ENCODE assay signal across 22 cellular contexts in the genomic region with DNA sequence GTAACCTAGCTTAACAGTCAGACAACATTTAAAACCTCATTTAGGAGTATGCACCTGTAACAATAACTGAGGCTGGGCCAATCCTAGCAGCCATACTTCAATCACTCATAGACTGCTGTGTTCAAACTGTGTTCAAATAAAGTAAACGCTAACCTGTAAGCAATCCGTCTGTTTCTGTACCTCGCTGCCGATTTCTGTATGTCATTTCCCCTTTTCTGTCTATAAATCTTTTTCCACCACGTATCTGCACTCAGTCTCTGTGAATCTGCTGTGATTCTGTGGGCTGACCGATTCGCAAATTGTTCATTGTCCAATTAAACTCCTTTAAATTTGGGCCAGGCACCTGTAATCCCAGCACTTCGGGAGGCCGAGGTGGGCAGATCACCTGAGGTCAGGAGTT. TPM values are rescaled to one million over a fixed set of nuclear protein-coding genes. Genes with fewer than 3 reads are reported as not detected.
DNase-seq lines count a peak whose midpoint lies in the region; ATAC-seq and TF ChIP-seq lines count a peak whose summit lies in the region.
"Had no signal": no experiment of that assay in that cellular context is flagged by ENCODE, and none has a peak within 500 bp of the region (broad histone marks: within the 10 kb centered on the region; RNA-seq: fewer than 3 reads in every experiment).

No MANE protein-coding gene starts in this region.

- H3K4me2 ChIP-seq in SK-N-SH = no peak overlapping the region
- H3K4me2 ChIP-seq: GM23338 had no signal

- H3K36me3 Mint-ChIP-seq in activated naive CD4-positive, alpha-beta T cell treated with anti-CD3 and anti-CD28 coated beads, Interleukin-2, amount 50 U/mL, for 24 hours = no peaks in the 10 kb centered on the region
- no peaks in the 10 kb centered on the region for H3K36me3 Mint-ChIP-seq in activated naive CD4-positive, alpha-beta T cell treated with anti-CD3 and anti-CD28 coated beads, Interleukin-2, amount 10 ng/mL, durations not matched to agents 7 days and 5 days
- H3K36me3 Mint-ChIP-seq in activated B cell treated with CpG ODN at 0.5 μM for 24 hours (ENCODE audit: low read depth) (no peaks in the 10 kb centered on the region), nephron progenitor cell (ENCODE audit: low read depth) (no peaks in the 10 kb centered on the region), immature natural killer cell (no peaks in the 10 kb centered on the region)
- H3K36me3 Mint-ChIP-seq in stimulated activated naive B cell treated with anti-CD40 and anti-IgM and Interleukin-4, amounts not matched to agents 10 μg/mL and 1 μg/mL and 100 μg/mL, for 72 hours = no peaks in the 10 kb centered on the region
- H3K36me3 Mint-ChIP-seq: CD4-positive, CD25-positive, alpha-beta regulatory T cell; CD8-positive, alpha-beta memory T cell had no signal

- no peak overlapping the region for H3K9ac ChIP-seq in SK-N-SH

- ATAC-seq in activated B cell treated with CpG ODN at 0.5 μM for 24 hours (ENCODE audit: low read depth) = peak; percentile 58
- ATAC-seq in stimulated activated naive B cell treated with anti-CD40 and anti-IgM and Interleukin-4, amounts not matched to agents 10 μg/mL and 1 μg/mL and 100 μg/mL, for 72 hours (replicated peaks) = peak; percentile 67 to 73
- ATAC-seq: GM23338 had no signal

- H3K4me1 Mint-ChIP-seq in activated naive CD4-positive, alpha-beta T cell treated with anti-CD3 and anti-CD28 coated beads, Interleukin-2, amount 50 U/mL, for 24 hours = peaks cover 6% of the 10 kb centered on the region
- H3K4me1 Mint-ChIP-seq in activated naive CD4-positive, alpha-beta T cell treated with anti-CD3 and anti-CD28 coated beads, Interleukin-2, amount 10 ng/mL, durations not matched to agents 7 days and 5 days = peaks cover 12% of the 10 kb centered on the region
- H3K4me1 Mint-ChIP-seq in activated B cell treated with CpG ODN at 0.5 μM for 24 hours (peaks cover 33% of the 10 kb centered on the region), nephron progenitor cell (peaks cover 28% of the 10 kb centered on the region), immature natural killer cell (peaks cover 5 to 8% of the 10 kb centered on the region in 2 donors)
- peaks cover 17 to 41% of the 10 kb centered on the region in 2 donors for H3K4me1 Mint-ChIP-seq in stimulated activated naive B cell treated with anti-CD40 and anti-IgM and Interleukin-4, amounts not matched to agents 10 μg/mL and 1 μg/mL and 100 μg/mL, for 72 hours
- H3K4me1 Mint-ChIP-seq: CD4-positive, CD25-positive, alpha-beta regulatory T cell had no signal

- H4K20me1 ChIP-seq in SK-N-SH (ENCODE audit: insufficient read depth) = no peaks in the 10 kb centered on the region

- H3K9me2 ChIP-seq in SK-N-SH = no peaks in the 10 kb centered on the region

- TF ChIP-seq CTCF in activated B cell treated with CpG ODN at 0.5 μM for 24 hours (IDR thresholded peaks at IDR 0.05) (no peak), nephron progenitor cell (IDR thresholded peaks at IDR 0.05) (no peak), SK-N-SH (IDR thresholded peaks at IDR 0.05) (no peak)

- H3K79me2 ChIP-seq in SK-N-SH (ENCODE audit: insufficient read depth) = no peaks in the 10 kb centered on the region

- no peaks in the 10 kb centered on the region for H3K9me3 ChIP-seq in SK-N-SH
- H3K9me3 ChIP-seq: BE2C had no signal

- no peaks in the 10 kb centered on the region for H3F3A ChIP-seq in SK-N-SH (replicated peaks; ENCODE audit: insufficient read depth)

- H3K9me3 Mint-ChIP-seq in activated naive CD4-positive, alpha-beta T cell treated with anti-CD3 and anti-CD28 coated beads, Interleukin-2, amount 50 U/mL, for 24 hours = no peaks in the 10 kb centered on the region
- H3K9me3 Mint-ChIP-seq in activated naive CD4-positive, alpha-beta T cell treated with anti-CD3 and anti-CD28 coated beads, Interleukin-2, amount 10 ng/mL, durations not matched to agents 7 days and 5 days = no peaks in the 10 kb centered on the region
- no peaks in the 10 kb centered on the region for H3K9me3 Mint-ChIP-seq in activated B cell treated with CpG ODN at 0.5 μM for 24 hours
- H3K9me3 Mint-ChIP-seq in nephron progenitor cell = peaks cover 6% of the 10 kb centered on the region
- no peaks in the 10 kb centered on the region for H3K9me3 Mint-ChIP-seq in stimulated activated naive B cell treated with anti-CD40 and anti-IgM and Interleukin-4, amounts not matched to agents 10 μg/mL and 1 μg/mL and 100 μg/mL, for 72 hours
- H3K9me3 Mint-ChIP-seq in immature natural killer cell = no peaks in the 10 kb centered on the region
- H3K9me3 Mint-ChIP-seq: CD4-positive, CD25-positive, alpha-beta regulatory T cell; CD8-positive, alpha-beta memory T cell; GM23338 had no signal

- no peak overlapping the region for H3K27ac ChIP-seq in SK-N-SH (ENCODE audit: low read depth in 2 of 2, low read length in 1 of 2)

- TF ChIP-seq EP300 in SK-N-SH (IDR thresholded peaks at IDR 0.05; ENCODE audit: borderline replicate concordance in 1 of 2, low read depth in 1 of 2, low read length in 1 of 2) = no peak

- H3K27me3 ChIP-seq in SK-N-SH (ENCODE audit: insufficient read depth) = no peaks in the 10 kb centered on the region
- H3K27me3 ChIP-seq: BE2C had no signal

- no peak for TF ChIP-seq RAD21 in SK-N-SH (IDR thresholded peaks at IDR 0.05; ENCODE audit: low read length)

- no peaks in the 10 kb centered on the region for H3K27me3 Mint-ChIP-seq in activated naive CD4-positive, alpha-beta T cell treated with anti-CD3 and anti-CD28 coated beads, Interleukin-2, amount 50 U/mL, for 24 hours
- H3K27me3 Mint-ChIP-seq in activated naive CD4-positive, alpha-beta T cell treated with anti-CD3 and anti-CD28 coated beads, Interleukin-2, amount 10 ng/mL, durations not matched to agents 7 days and 5 days = peaks cover 4% of the 10 kb centered on the region
- H3K27me3 Mint-ChIP-seq in activated B cell treated with CpG ODN at 0.5 μM for 24 hours = no peaks in the 10 kb centered on the region
- no peaks in the 10 kb centered on the region for H3K27me3 Mint-ChIP-seq in nephron progenitor cell (ENCODE audit: low read depth, poor library complexity)
- no peaks in the 10 kb centered on the region for H3K27me3 Mint-ChIP-seq in stimulated activated naive B cell treated with anti-CD40 and anti-IgM and Interleukin-4, amounts not matched to agents 10 μg/mL and 1 μg/mL and 100 μg/mL, for 72 hours
- H3K27me3 Mint-ChIP-seq in immature natural killer cell (ENCODE audit: low read depth in 3 of 3) = peaks cover 0 to 2% (median 0%) of the 10 kb centered on the region in 3 donors
- H3K27me3 Mint-ChIP-seq: CD4-positive, CD25-positive, alpha-beta regulatory T cell; CD8-positive, alpha-beta memory T cell had no signal

- POLR2A ChIA-PET in activated B cell treated with CpG ODN at 0.5 μM for 24 hours (lab: Charles Lee) (interaction anchor here (0.6 to 3.0 kb wide), 5 partner anchors 9 to 42 kb away, joined by 3 to 14 read pairs (median 4); no protein-coding TSS in a partner anchor), SK-N-SH (lab: Yijun Ruan, JAX) (no interaction called here)

- peak overlapping the region; percentile 31 for H3K27ac Mint-ChIP-seq in activated naive CD4-positive, alpha-beta T cell treated with anti-CD3 and anti-CD28 coated beads, Interleukin-2, amount 50 U/mL, for 24 hours
- H3K27ac Mint-ChIP-seq in activated naive CD4-positive, alpha-beta T cell treated with anti-CD3 and anti-CD28 coated beads, Interleukin-2, amount 10 ng/mL, durations not matched to agents 7 days and 5 days = no peak overlapping the region
- peak overlapping the region; percentile 54 for H3K27ac Mint-ChIP-seq in activated B cell treated with CpG ODN at 0.5 μM for 24 hours
- H3K27ac Mint-ChIP-seq in nephron progenitor cell = peak overlapping the region; percentile 53
- H3K27ac Mint-ChIP-seq in stimulated activated naive B cell treated with anti-CD40 and anti-IgM and Interleukin-4, amounts not matched to agents 10 μg/mL and 1 μg/mL and 100 μg/mL, for 72 hours = peak overlapping the region; percentile 77
- no peak overlapping the region for H3K27ac Mint-ChIP-seq in immature natural killer cell
- H3K27ac Mint-ChIP-seq: GM23338 had no signal

- no peak overlapping the region for H2AFZ ChIP-seq in SK-N-SH (ENCODE audit: low read depth)
- H2AFZ ChIP-seq: GM23338 had no signal

- intact Hi-C loops in activated B cell treated with CpG ODN at 0.5 μM for 24 hours (cut with micrococcal nuclease) = loop anchor here (1.0 kb wide), 1 partner anchor 10 kb away; no protein-coding TSS in a partner anchor

- H3K4me3 ChIP-seq in SK-N-SH (ENCODE audit: low read depth in 2 of 2, low read length in 1 of 2) = no peak overlapping the region
- H3K4me3 ChIP-seq: GM23338 had no signal

- DNase-seq in activated naive CD4-positive, alpha-beta T cell treated with anti-CD3 and anti-CD28 coated beads, Interleukin-2, amount 10 ng/mL, durations not matched to agents 7 days and 5 days = no peak
- DNase-seq in activated B cell treated with CpG ODN at 0.5 μM for 24 hours (no peak), nephron progenitor cell (no peak), immature natural killer cell (no peak), SK-N-SH (no peak)
- no peak for DNase-seq in stimulated activated naive B cell treated with anti-CD40 and anti-IgM and Interleukin-4, amounts not matched to agents 10 μg/mL and 1 μg/mL and 100 μg/mL, for 72 hours
- DNase-seq in activated CD4-positive, alpha-beta T cell treated with anti-CD3 and anti-CD28 coated beads, Interleukin-2, amount 50 U/mL, for 48 hours = no peak
- DNase-seq: 8988T; BE2C; C1 segment of cervical spinal cord; CD4-positive, CD25-positive, alpha-beta regulatory T cell; CD8-positive, alpha-beta memory T cell; COR-L47; DMS 273 treated with DMSO at 0.1 percent for 48 hours; DMS53; DND-41; EL; HCEC 1CT had no signal

- no peak overlapping the region for H3K4me3 Mint-ChIP-seq in activated naive CD4-positive, alpha-beta T cell treated with anti-CD3 and anti-CD28 coated beads, Interleukin-2, amount 50 U/mL, for 24 hours
- H3K4me3 Mint-ChIP-seq in activated naive CD4-positive, alpha-beta T cell treated with anti-CD3 and anti-CD28 coated beads, Interleukin-2, amount 10 ng/mL, durations not matched to agents 7 days and 5 days = no peak overlapping the region
- H3K4me3 Mint-ChIP-seq in activated B cell treated with CpG ODN at 0.5 μM for 24 hours = no peak overlapping the region
- H3K4me3 Mint-ChIP-seq in nephron progenitor cell = no peak overlapping the region
- peak overlapping the region in 1 of 2 donors; percentile 11 for H3K4me3 Mint-ChIP-seq in stimulated activated naive B cell treated with anti-CD40 and anti-IgM and Interleukin-4, amounts not matched to agents 10 μg/mL and 1 μg/mL and 100 μg/mL, for 72 hours
- H3K4me3 Mint-ChIP-seq in immature natural killer cell = no peak overlapping the region
- H3K4me3 Mint-ChIP-seq: CD4-positive, CD25-positive, alpha-beta regulatory T cell; GM23338 had no signal

- no peaks in the 10 kb centered on the region for H3K36me3 ChIP-seq in SK-N-SH (replicated peaks in 1 of 2; ENCODE audit: control insufficient read depth in 1 of 2, insufficient read depth in 2 of 2, low read length in 1 of 2)
- H3K36me3 ChIP-seq: BE2C had no signal

- CTCF ChIA-PET in activated naive CD4-positive, alpha-beta T cell treated with anti-CD3 and anti-CD28 coated beads, Interleukin-2, amount 10 ng/mL, durations not matched to agents 7 days and 5 days (lab: Charles Lee) = interaction anchor here (0.8 kb wide), 1 partner anchor 239 kb away, joined by 3 read pairs; no protein-coding TSS in a partner anchor
- CTCF ChIA-PET in activated B cell treated with CpG ODN at 0.5 μM for 24 hours (lab: Charles Lee) = interaction anchor here (1.0 to 1.6 kb wide), 2 partner anchors 10 to 239 kb away, joined by 3 to 4 read pairs; no protein-coding TSS in a partner anchor
- CTCF ChIA-PET in SK-N-SH (lab: Yijun Ruan, JAX) = interaction anchor here (1.1 kb wide), 1 partner anchor 26 kb away, joined by 4 read pairs; no protein-coding TSS in a partner anchor

- H3K4me1 ChIP-seq in SK-N-SH (ENCODE audit: control insufficient read depth in 1 of 2, insufficient read depth in 2 of 2, low read depth in 1 of 2, low read length in 1 of 2) = peaks cover 0 to 5% of the 10 kb centered on the region in 2 experiments; a peak in 1 of 4 replicates

- 69% methylated on average over 8 of the region's 9 CpGs for WGBS in SK-N-SH (ENCODE audit: low lambda C conversion rate)

RNA-seq across cellular contexts. Expression of gene APOBEC3H, which starts 12.3 kb away (rescaled TPM):
- 1.4 TPM in 2 replicates for total RNA-seq in activated B cell treated with CpG ODN at 0.5 μM for 24 hours
- polyA plus RNA-seq in immature natural killer cell (10 to 100 TPM; 16.7 to 22.2 (median 21.7) TPM), SK-N-SH (2012; rRNA removed) (0.18 and 0.49 TPM in 2 replicates)
- polyA plus RNA-seq in SK-N-SH (2012; cell fraction: cytosol; rRNA removed) = 0.18 and 0.33 TPM in 2 replicates
- 0.54 and 0.77 TPM in 2 replicates for polyA plus RNA-seq in SK-N-SH (2012; cell fraction: nucleus; rRNA removed)
- total RNA-seq: A673, GM23338, HT-29 had no signal
- polyA plus RNA-seq: GM23338 had no signal

RNA-seq across cellular contexts. Expression of gene APOBEC3G, which starts 32.3 kb away (rescaled TPM):
- total RNA-seq in activated B cell treated with CpG ODN at 0.5 μM for 24 hours = 145 and 152 TPM in 2 replicates
- 100 to 1,000 TPM; 494 to 885 (median 545) TPM for polyA plus RNA-seq in immature natural killer cell
- 0.11 TPM in 1 of 2 replicates, not detected in the other for polyA plus RNA-seq in SK-N-SH (2012; rRNA removed)
- polyA plus RNA-seq in SK-N-SH (2012; cell fraction: cytosol; rRNA removed) = 0.09 and 0.17 TPM in 2 replicates
- 0.08 and 0.10 TPM in 2 replicates for polyA plus RNA-seq in SK-N-SH (2012; cell fraction: nucleus; rRNA removed)
- total RNA-seq: HT-29 had no signal

RNA-seq across cellular contexts. Expression of gene CBX7, which starts 43.1 kb away (rescaled TPM):
- 42.6 and 45.4 TPM in 2 replicates for total RNA-seq in activated B cell treated with CpG ODN at 0.5 μM for 24 hours
- polyA plus RNA-seq in immature natural killer cell (1 to 10 TPM; 4.5 to 9.6 (median 9.1) TPM), SK-N-SH (2012; rRNA removed) (2.3 and 2.7 TPM in 2 replicates)
- 1.4 and 2.3 TPM in 2 replicates for polyA plus RNA-seq in SK-N-SH (2012; cell fraction: cytosol; rRNA removed)
- 8.3 and 9.9 TPM in 2 replicates for polyA plus RNA-seq in SK-N-SH (2012; cell fraction: nucleus; rRNA removed)

Comparison
In these comparisons a context has a peak if more than half of its experiments do, and no peak if none do; other contexts are left out.
1. H3K27ac Mint-ChIP-seq: peak in activated naive CD4-positive, alpha-beta T cell treated with anti-CD3 and anti-CD28 coated beads, Interleukin-2, amount 50 U/mL, for 24 hours (single experiment), activated B cell treated with CpG ODN at 0.5 μM for 24 hours (single experiment), nephron progenitor cell (single experiment) and stimulated activated naive B cell treated with anti-CD40 and anti-IgM and Interleukin-4, amounts not matched to agents 10 μg/mL and 1 μg/mL and 100 μg/mL, for 72 hours (single experiment); none in activated naive CD4-positive, alpha-beta T cell treated with anti-CD3 and anti-CD28 coated beads, Interleukin-2, amount 10 ng/mL, durations not matched to agents 7 days and 5 days (single experiment) and immature natural killer cell (0 of 6).
2. RNA of gene APOBEC3H, which starts 12.3 kb away (polyA plus RNA-seq): 16.7 to 22.2 TPM in immature natural killer cell; 0.18 to 0.77 TPM in SK-N-SH; every median in the first group is over 4 times any median in the second.
3. RNA of gene APOBEC3G, which starts 32.3 kb away (polyA plus RNA-seq): 494 to 885 TPM in immature natural killer cell; 0.08 to 0.17 TPM in SK-N-SH; every median in the first group is over 100 times any median in the second.